ENCODE assay signal across 8 cellular contexts in genomic region chr2:193695367-193695766, GRCh38.
A peak's percentile ranks its signal among the peaks of the same experiment; 100 is the strongest.
DNase-seq lines count a peak whose midpoint lies in the region; ATAC-seq, FAIRE-seq and TF ChIP-seq lines count a peak whose summit lies in the region.

No MANE protein-coding gene starts in this region.

- no peaks in the 10 kb centered on the region for H3K9me3 ChIP-seq in small intestine (ENCODE audit: control insufficient read depth, low read depth)

- peaks cover 2% of the 10 kb centered on the region for H3K27me3 Mint-ChIP-seq in activated CD4-positive, alpha-beta T cell treated with anti-CD3 and anti-CD28 coated beads for 36 hours

- POLR2A ChIA-PET in activated CD4-positive, alpha-beta T cell treated with anti-CD3 and anti-CD28 coated beads for 36 hours (lab: Charles Lee), result no interaction called here

- no peaks in the 10 kb centered on the region for H3K36me3 ChIP-seq in small intestine (ENCODE audit: control insufficient read depth in 2 of 2, insufficient read depth in 2 of 2, low read length in 2 of 2)

- H3K4me1 Mint-ChIP-seq in activated CD4-positive, alpha-beta T cell treated with anti-CD3 and anti-CD28 coated beads for 36 hours, result no peaks in the 10 kb centered on the region

- no peaks in the 10 kb centered on the region for H3K9me3 Mint-ChIP-seq in activated CD4-positive, alpha-beta T cell treated with anti-CD3 and anti-CD28 coated beads for 36 hours (ENCODE audit: low read depth)

- no peaks in the 10 kb centered on the region for H3K4me1 ChIP-seq in small intestine (ENCODE audit: control insufficient read depth in 2 of 2, insufficient read depth in 1 of 2, low read depth in 1 of 2, low read length in 1 of 2)

- H3K27ac ChIP-seq in small intestine (ENCODE audit: low read depth in 1 of 2, low read length in 1 of 2), result no peak overlapping the region

- peak; percentile 78 for ATAC-seq in HG02870 (IDR thresholded peaks at IDR 0.05; ENCODE audit: unreplicated experiment)
- no peak for ATAC-seq in activated CD4-positive, alpha-beta T cell treated with anti-CD3 and anti-CD28 coated beads for 36 hours

- 47 to 54% (median 50%) methylated on average over 1 of the region's 1 CpG for WGBS in small intestine, 3 donors

- no peak overlapping the region for H3K4me3 ChIP-seq in fibroblast of mammary gland (ENCODE audit: control insufficient read depth, low read depth, low read length)
- H3K4me3 ChIP-seq in small intestine (ENCODE audit: low read depth in 1 of 2, low read length in 2 of 2), result no peak overlapping the region

- no peak overlapping the region for H3K4me3 Mint-ChIP-seq in activated CD4-positive, alpha-beta T cell treated with anti-CD3 and anti-CD28 coated beads for 36 hours

- H3K36me3 Mint-ChIP-seq in activated CD4-positive, alpha-beta T cell treated with anti-CD3 and anti-CD28 coated beads for 36 hours (ENCODE audit: low read depth), result no peaks in the 10 kb centered on the region

- FAIRE-seq in small intestine (lab: Jason Lieb, UNC), result no peak

- peak; percentile 20; the same call in 1 of the 2 replicates for TF ChIP-seq CTCF in GM12874 (IDR thresholded peaks at IDR 0.05; ENCODE audit: insufficient read depth, low read depth, low read length)
- peak; percentile 59 for TF ChIP-seq CTCF in fibroblast of mammary gland (conservative IDR thresholded peaks at IDR 0.05; ENCODE audit: control insufficient read depth, insufficient read depth, low read depth, low read length)

- intact Hi-C loops in activated CD4-positive, alpha-beta T cell treated with anti-CD3 and anti-CD28 coated beads for 36 hours (cut with DNase I, micrococcal nuclease), result loop anchor here in 1 of 2 experiments (10.0 kb wide), 1 partner anchor 1619 kb away; no protein-coding TSS in a partner anchor

- no peak overlapping the region for H3K27ac Mint-ChIP-seq in activated CD4-positive, alpha-beta T cell treated with anti-CD3 and anti-CD28 coated beads for 36 hours

- DNase-seq in NCI-H69 (lab: John Stamatoyannopoulos, UW) (peak; percentile 72), fibroblast of mammary gland (ENCODE audit: low read depth) (peak; percentile 67), T-helper 1 cell (no peak), MV-4-11 (lab: John Stamatoyannopoulos, UW) (no peak), small intestine (no peak)
- DNase-seq in activated CD4-positive, alpha-beta T cell treated with anti-CD3 and anti-CD28 coated beads for 36 hours, result no peak

- H3K27me3 ChIP-seq in small intestine (ENCODE audit: control insufficient read depth in 2 of 2, insufficient read depth in 2 of 2, low read length in 2 of 2), result no peaks in the 10 kb centered on the region

- CTCF ChIA-PET in activated CD4-positive, alpha-beta T cell treated with anti-CD3 and anti-CD28 coated beads for 36 hours (lab: Charles Lee), result interaction anchor here (1.9 kb wide), 1 partner anchor 111 kb away, joined by 4 read pairs; no protein-coding TSS in a partner anchor

Comparison
In these comparisons a context has a peak if more than half of its experiments do, and no peak if none do; other contexts are left out.
1. DNase-seq: peak in NCI-H69 (single experiment) and fibroblast of mammary gland (single experiment); none in activated CD4-positive, alpha-beta T cell treated with anti-CD3 and anti-CD28 coated beads for 36 hours (single experiment), T-helper 1 cell (0 of 5), MV-4-11 (single experiment) and small intestine (single experiment).